8 cellular contexts compared by ENCODE assay signal in genomic region chr1:228734881-228735801, GRCh38. TPM values are rescaled to one million over a fixed set of nuclear protein-coding genes. Genes with fewer than 3 reads are reported as not detected.
DNase-seq lines count a peak whose midpoint lies in the region; ATAC-seq and TF ChIP-seq lines count a peak whose summit lies in the region.

RHOU (plus strand) TSS chr1:228735479; CDS start chr1:228735743, 264 bp downstream.

- peaks cover 71% of the 10 kb centered on the region for H3K27me3 Mint-ChIP-seq in CD4-positive, CD25-positive, alpha-beta regulatory T cell
- H3K27me3 Mint-ChIP-seq in activated CD4-positive, alpha-beta T cell treated with anti-CD3 and anti-CD28 coated beads, Interleukin-2, amount 10 ng/mL, durations not matched to agents 7 days and 5 days = peaks cover 21% of the 10 kb centered on the region
- H3K27me3 Mint-ChIP-seq in dendritic cell treated with granulocyte-macrophage colony-stimulating factor and Interleukin-4, amounts not matched to agents 40 ng/mL and 50 ng/mL, for 4 days = peaks cover 4% of the 10 kb centered on the region

- intact Hi-C loops in dendritic cell treated with granulocyte-macrophage colony-stimulating factor and Interleukin-4, amounts not matched to agents 40 ng/mL and 50 ng/mL, for 4 days (cut with micrococcal nuclease) = loop anchor here (1.0 to 10.0 kb wide), 3 partner anchors 210 to 497 kb away; no protein-coding TSS in a partner anchor
- intact Hi-C loops in left lung (cut with DNase I) = loop anchor here in 1 of 2 donors (10.0 kb wide), 2 partner anchors 190 to 490 kb away; no protein-coding TSS in a partner anchor

- H3K9me3 ChIP-seq in CD4-positive, CD25-positive, alpha-beta regulatory T cell (ENCODE audit: control insufficient read depth in 2 of 2, low read length in 2 of 2) = no peaks in the 10 kb centered on the region
- no peaks in the 10 kb centered on the region for H3K9me3 ChIP-seq in left lung

- H3K27ac ChIP-seq in CD4-positive, CD25-positive, alpha-beta regulatory T cell (ENCODE audit: insufficient read depth, low read length, poor library complexity, severe bottlenecking) = no peak within 1 kb of the TSS
- peak within 1 kb of the TSS; percentile 85 to 87 for H3K27ac ChIP-seq in left lung

- CTCF ChIA-PET in activated CD4-positive, alpha-beta T cell treated with anti-CD3 and anti-CD28 coated beads, Interleukin-2, amount 10 ng/mL, durations not matched to agents 7 days and 5 days (lab: Charles Lee) = interaction anchor here (0.6 to 3.9 kb wide), 5 partner anchors 9 to 493 kb away, joined by 3 to 23 read pairs (median 4); no protein-coding TSS in a partner anchor

- no peak for TF ChIP-seq POLR2A in GM18505 (IDR thresholded peaks at IDR 0.05; ENCODE audit: borderline replicate concordance, extremely low read depth, insufficient read depth, insufficient read length)

- H3K4me3 Mint-ChIP-seq in CD4-positive, CD25-positive, alpha-beta regulatory T cell = peak within 1 kb of the TSS; percentile 77 to 91 (median 86)
- H3K4me3 Mint-ChIP-seq in activated CD4-positive, alpha-beta T cell treated with anti-CD3 and anti-CD28 coated beads, Interleukin-2, amount 10 ng/mL, durations not matched to agents 7 days and 5 days = peak within 1 kb of the TSS; percentile 84
- peak within 1 kb of the TSS; percentile 92 for H3K4me3 Mint-ChIP-seq in dendritic cell treated with granulocyte-macrophage colony-stimulating factor and Interleukin-4, amounts not matched to agents 40 ng/mL and 50 ng/mL, for 4 days

- peaks cover 42% of the 10 kb centered on the region for H3K27me3 ChIP-seq in CD4-positive, CD25-positive, alpha-beta regulatory T cell (ENCODE audit: control insufficient read depth, insufficient read depth, low read length)
- H3K27me3 ChIP-seq in H7 (ENCODE audit: control insufficient read depth, insufficient read depth, low read length) (peaks cover 25% of the 10 kb centered on the region), left lung (peaks cover 0 to 18% of the 10 kb centered on the region in 2 donors)

- peaks cover 0 to 4% (median 0%) of the 10 kb centered on the region in 7 donors for H3K9me3 Mint-ChIP-seq in CD4-positive, CD25-positive, alpha-beta regulatory T cell
- H3K9me3 Mint-ChIP-seq in activated CD4-positive, alpha-beta T cell treated with anti-CD3 and anti-CD28 coated beads, Interleukin-2, amount 10 ng/mL, durations not matched to agents 7 days and 5 days = no peaks in the 10 kb centered on the region
- H3K9me3 Mint-ChIP-seq in dendritic cell treated with granulocyte-macrophage colony-stimulating factor and Interleukin-4, amounts not matched to agents 40 ng/mL and 50 ng/mL, for 4 days = no peaks in the 10 kb centered on the region

- peak within 1 kb of the TSS in 2 of 3 donors; percentile 28 to 40 for H3K27ac Mint-ChIP-seq in CD4-positive, CD25-positive, alpha-beta regulatory T cell
- peak within 1 kb of the TSS; percentile 81 for H3K27ac Mint-ChIP-seq in activated CD4-positive, alpha-beta T cell treated with anti-CD3 and anti-CD28 coated beads, Interleukin-2, amount 10 ng/mL, durations not matched to agents 7 days and 5 days
- peak within 1 kb of the TSS; percentile 84 for H3K27ac Mint-ChIP-seq in dendritic cell treated with granulocyte-macrophage colony-stimulating factor and Interleukin-4, amounts not matched to agents 40 ng/mL and 50 ng/mL, for 4 days

- DNase-seq in CD4-positive, CD25-positive, alpha-beta regulatory T cell = peak; percentile 11 to 66 (median 59)
- DNase-seq in H7 (peak; percentile 90), NCI-H2171 treated with DMSO at 0.1 percent for 48 hours (lab: John Stamatoyannopoulos, UW) (peak; percentile 62), left lung (peak; percentile 79 to 96)
- DNase-seq in activated CD4-positive, alpha-beta T cell treated with anti-CD3 and anti-CD28 coated beads, Interleukin-2, amount 10 ng/mL, durations not matched to agents 7 days and 5 days = peak; percentile 67
- peak; percentile 68 to 76 for DNase-seq in stimulated activated CD4-positive, alpha-beta T cell treated with anti-CD3 and anti-CD28 coated beads, Interleukin-2, amount 100 ng/mL, for 24 hours

- peak within 1 kb of the TSS; percentile 50 for H3K4me3 ChIP-seq in CD4-positive, CD25-positive, alpha-beta regulatory T cell (ENCODE audit: low read depth, low read length)
- H3K4me3 ChIP-seq in H7 (ENCODE audit: insufficient read depth, low read depth, low read length) (peak within 1 kb of the TSS; percentile 84), left lung (peak within 1 kb of the TSS; percentile 67 to 94)

- peak; percentile 81 to 89 for TF ChIP-seq CTCF in left lung (IDR thresholded peaks at IDR 0.05)

- peak; percentile 62 to 72 for ATAC-seq in CD4-positive, CD25-positive, alpha-beta regulatory T cell (ENCODE audit: low read depth in 2 of 2)
- ATAC-seq in left lung (peak; percentile 94), GM18505 (IDR thresholded peaks at IDR 0.05; ENCODE audit: unreplicated experiment) (no peak)

- peaks cover 13% of the 10 kb centered on the region for H3K4me1 ChIP-seq in CD4-positive, CD25-positive, alpha-beta regulatory T cell (ENCODE audit: control insufficient read depth, insufficient read depth, low read length, poor library complexity, severe bottlenecking)
- peaks cover 16 to 45% of the 10 kb centered on the region in 2 donors for H3K4me1 ChIP-seq in left lung

- POLR2A ChIA-PET in activated CD4-positive, alpha-beta T cell treated with anti-CD3 and anti-CD28 coated beads, Interleukin-2, amount 10 ng/mL, durations not matched to agents 7 days and 5 days (lab: Charles Lee) = no interaction called here

- no peaks in the 10 kb centered on the region for H3K36me3 Mint-ChIP-seq in CD4-positive, CD25-positive, alpha-beta regulatory T cell
- peaks cover 10% of the 10 kb centered on the region for H3K36me3 Mint-ChIP-seq in activated CD4-positive, alpha-beta T cell treated with anti-CD3 and anti-CD28 coated beads, Interleukin-2, amount 10 ng/mL, durations not matched to agents 7 days and 5 days (ENCODE audit: low read depth)
- peaks cover 34% of the 10 kb centered on the region for H3K36me3 Mint-ChIP-seq in dendritic cell treated with granulocyte-macrophage colony-stimulating factor and Interleukin-4, amounts not matched to agents 40 ng/mL and 50 ng/mL, for 4 days (ENCODE audit: low read depth)

- no peaks in the 10 kb centered on the region for H3K36me3 ChIP-seq in CD4-positive, CD25-positive, alpha-beta regulatory T cell (ENCODE audit: control insufficient read depth, insufficient read depth, low read length)
- H3K36me3 ChIP-seq in H7 (replicated peaks; ENCODE audit: control insufficient read depth, insufficient read depth, low read length) (no peaks in the 10 kb centered on the region), left lung (peaks cover 0 to 10% of the 10 kb centered on the region in 2 donors)

- peaks cover 0 to 17% (median 8%) of the 10 kb centered on the region in 4 donors for H3K4me1 Mint-ChIP-seq in CD4-positive, CD25-positive, alpha-beta regulatory T cell
- H3K4me1 Mint-ChIP-seq in activated CD4-positive, alpha-beta T cell treated with anti-CD3 and anti-CD28 coated beads, Interleukin-2, amount 10 ng/mL, durations not matched to agents 7 days and 5 days = peaks cover 29% of the 10 kb centered on the region
- peaks cover 43% of the 10 kb centered on the region for H3K4me1 Mint-ChIP-seq in dendritic cell treated with granulocyte-macrophage colony-stimulating factor and Interleukin-4, amounts not matched to agents 40 ng/mL and 50 ng/mL, for 4 days (ENCODE audit: low read depth)

RNA-seq across cellular contexts. Expression of gene RHOU, which starts in this region (rescaled TPM):
- total RNA-seq in CD4-positive, CD25-positive, alpha-beta regulatory T cell = 1.6 TPM
- under 1 TPM; 0.05 to 0.19 (median 0.12) TPM for polyA plus RNA-seq in CD4-positive, CD25-positive, alpha-beta regulatory T cell
- total RNA-seq in H7 (2014; rRNA removed; shearing (Covaris generic)) = 11.0 and 17.6 TPM in 2 replicates
- total RNA-seq in activated CD4-positive, alpha-beta T cell treated with anti-CD3 and anti-CD28 coated beads, Interleukin-2, amount 10 ng/mL, durations not matched to agents 7 days and 5 days = 1 to 10 TPM; 7.9 to 8.4 TPM
- total RNA-seq in left lung = 10 to 100 TPM; 18.1 to 18.7 TPM

Comparison
In these comparisons a context has a peak if more than half of its experiments do, and no peak if none do; other contexts are left out.
1. H3K27ac Mint-ChIP-seq: peak in every context shown above with its lines; median percentile 84 in dendritic cell treated with granulocyte-macrophage colony-stimulating factor and Interleukin-4, amounts not matched to agents 40 ng/mL and 50 ng/mL, for 4 days; 81 in activated CD4-positive, alpha-beta T cell treated with anti-CD3 and anti-CD28 coated beads, Interleukin-2, amount 10 ng/mL, durations not matched to agents 7 days and 5 days; 34 in CD4-positive, CD25-positive, alpha-beta regulatory T cell.